ENCODE assay signal across 24 cellular contexts in the genomic region with DNA sequence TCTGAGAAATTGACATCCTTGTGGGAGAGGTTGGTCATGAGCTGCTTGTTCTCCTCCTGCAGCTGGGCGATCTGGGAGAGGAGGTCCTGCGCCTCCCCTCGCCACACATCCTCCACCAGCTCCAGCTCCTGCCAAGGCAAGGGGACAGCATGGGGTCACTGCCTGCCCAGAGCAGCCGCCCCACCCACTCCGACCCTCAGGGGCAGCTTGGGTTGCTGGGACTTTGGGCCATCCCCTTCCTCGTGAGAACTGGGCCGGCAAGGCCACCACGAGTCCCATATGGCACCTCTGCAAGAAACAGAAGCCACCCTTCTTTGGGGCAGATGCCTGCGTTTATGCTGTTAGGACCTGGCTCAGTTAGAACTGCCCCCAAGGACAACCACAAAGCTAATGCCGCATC.
"Had no signal": no experiment of that assay in that cellular context is flagged by ENCODE, and none has a peak within 500 bp of the region (broad histone marks: within the 10 kb centered on the region; RNA-seq: fewer than 3 reads in every experiment).

No MANE protein-coding gene starts in this region.

- H3K4me3 ChIP-seq: SJSA1, SK-N-MC had no signal

- H3K9me3 ChIP-seq: SJSA1 had no signal

- ATAC-seq: Panc1, PC-3 had no signal

- H3K27ac ChIP-seq: SJSA1, SK-N-MC had no signal

- H3K27me3 ChIP-seq: SJSA1 had no signal

- DNase-seq: IMR-90; Kasumi-1; KG1; MM.1S; NCI-H1092 treated with DMSO at 0.1 percent for 48 hours; NCI-H1436; NCI-H187; NCI-H2029; NCI-H2081 treated with DMSO at 0.1 percent for 48 hours; NCI-H2171; NCI-H226; NCI-H446; NCI-H510A; NCI-H524 treated with DMSO at 0.1 percent for 48 hours; NCI-H69; NCI-H774; NK-92 treated with Interleukin-12 subunit alpha and Interleukin-12 subunit beta, amount 100 ng/mL, for 24 hours; PC-3; Right ventricle myocardium superior; SIG-M5; SW 1271 had no signal

- H3K4me1 ChIP-seq: SJSA1 had no signal
